ENCODE assay signal across 9 cellular contexts in the genomic region with DNA sequence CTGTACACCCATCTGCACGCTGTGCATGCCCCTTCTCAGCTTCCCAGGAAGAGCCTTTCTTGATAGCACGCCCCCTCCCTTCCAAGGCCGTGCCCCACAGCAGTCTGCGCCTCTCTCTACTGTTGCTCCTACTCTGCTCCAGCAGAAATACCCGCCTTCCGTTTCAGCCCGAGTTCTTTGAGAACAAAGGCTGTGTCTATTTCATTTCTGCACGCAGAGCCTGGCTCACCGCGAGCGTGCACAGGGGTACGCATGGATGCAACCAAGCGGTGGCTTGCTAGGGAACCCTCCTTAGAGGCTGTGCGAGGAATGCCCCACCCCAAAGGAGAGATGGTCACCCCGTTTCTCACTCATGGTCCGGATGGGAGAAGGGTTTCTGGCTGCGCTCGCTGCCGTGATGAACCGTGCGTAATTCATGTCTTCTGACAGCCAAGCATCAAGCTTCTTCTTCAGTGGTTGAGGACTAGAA. TPM values are rescaled to one million over a fixed set of nuclear protein-coding genes. Genes with fewer than 3 reads are reported as not detected.
DNase-seq lines count a peak whose midpoint lies in the region; ATAC-seq and TF ChIP-seq lines count a peak whose summit lies in the region.
"Had no signal": no experiment of that assay in that cellular context is flagged by ENCODE, and none has a peak within 500 bp of the region (broad histone marks: within the 10 kb centered on the region; RNA-seq: fewer than 3 reads in every experiment).

No MANE protein-coding gene starts in this region.

- H3K4me3 ChIP-seq in LNCaP clone FGC (ENCODE audit: low read depth, low read length) = peak overlapping the region; percentile 82
- peak overlapping the region; percentile 63 to 67 for H3K4me3 ChIP-seq in gastroesophageal sphincter
- H3K4me3 ChIP-seq in neuronal stem cell (ENCODE audit: low read length in 2 of 2) = peak overlapping the region; percentile 62 to 76

- intact Hi-C loops in Right ventricle myocardium superior (cut with DNase I) = no loop called here
- intact Hi-C loops in Right ventricle myocardium inferior (cut with DNase I) = no loop called here
- intact Hi-C loops in activated B cell treated with CpG ODN at 0.5 μM for 24 hours (cut with micrococcal nuclease) = no loop called here

- WGBS in gastroesophageal sphincter (ENCODE audit: low coverage in 1 of 2), 2 donors = 0% methylated on average over 2 to 4 of the region's 21 CpGs
- no CpG with 5 or more reads among the region's 21 CpGs for WGBS in neuronal stem cell (ENCODE audit: extremely low coverage in 2 of 2, insufficient read length in 2 of 2, insufficient replicate concordance in 1 of 2), 2 donors

- H2BK5ac ChIP-seq in neuronal stem cell (ENCODE audit: low read length) = no peak overlapping the region

- no peak overlapping the region for H2BK120ac ChIP-seq in neuronal stem cell (ENCODE audit: low read depth, low read length)

- TF ChIP-seq CTCF in LNCaP clone FGC (IDR thresholded peaks at IDR 0.05; ENCODE audit: control insufficient read depth, extremely low read depth, insufficient read depth) (no peak), activated B cell treated with CpG ODN at 0.5 μM for 24 hours (IDR thresholded peaks at IDR 0.05) (no peak), gastroesophageal sphincter (IDR thresholded peaks at IDR 0.05) (no peak)

- peak overlapping the region; percentile 96 for H3K9ac ChIP-seq in neuronal stem cell (ENCODE audit: low read depth, low read length, poor library complexity)

- no peak overlapping the region for H2BK12ac ChIP-seq in neuronal stem cell (ENCODE audit: low read length)

- peak overlapping the region; percentile 19 for H3K4me3 Mint-ChIP-seq in activated B cell treated with CpG ODN at 0.5 μM for 24 hours

- DNase-seq in Right ventricle myocardium superior (no peak), Right ventricle myocardium inferior (ENCODE audit: missing footprints) (no peak), LNCaP clone FGC (ENCODE audit: low read depth) (no peak), activated B cell treated with CpG ODN at 0.5 μM for 24 hours (no peak), neuronal stem cell (ENCODE audit: low spot score) (peak; percentile 29)

- peak overlapping the region; percentile 72 for H2BK15ac ChIP-seq in neuronal stem cell (ENCODE audit: low read length)

- peak overlapping the region; percentile 86 for H3K4me2 ChIP-seq in neuronal stem cell (ENCODE audit: insufficient read depth, low read length, poor library complexity, severe bottlenecking)

- H3K4me1 Mint-ChIP-seq in activated B cell treated with CpG ODN at 0.5 μM for 24 hours = peaks cover 9% of the 10 kb centered on the region

- H3K27me3 Mint-ChIP-seq in activated B cell treated with CpG ODN at 0.5 μM for 24 hours = peaks cover 41% of the 10 kb centered on the region

- H3K18ac ChIP-seq in neuronal stem cell (ENCODE audit: low read length) = peak overlapping the region; percentile 97

- H2AFZ ChIP-seq in neuronal stem cell (ENCODE audit: low read length) = peak overlapping the region; percentile 85

- H3K36me3 ChIP-seq in gastroesophageal sphincter (peaks cover 0 to 26% of the 10 kb centered on the region in 2 donors), neuronal stem cell (replicated peaks in 1 of 2; ENCODE audit: control insufficient read depth in 2 of 2, insufficient read depth in 2 of 2, low read length in 2 of 2) (peaks cover 5 to 44% of the 10 kb centered on the region in 2 donors)

- H3K23ac ChIP-seq in neuronal stem cell (ENCODE audit: low read depth, low read length, poor library complexity) = peak overlapping the region; percentile 40

- CTCF ChIA-PET in activated B cell treated with CpG ODN at 0.5 μM for 24 hours (lab: Charles Lee) = no interaction called here

- peak overlapping the region; percentile 2 for H2AK5ac ChIP-seq in neuronal stem cell (ENCODE audit: low read depth, low read length)

- no peaks in the 10 kb centered on the region for H3K9me3 ChIP-seq in gastroesophageal sphincter
- H3K9me3 ChIP-seq in neuronal stem cell (replicated peaks in 1 of 2; ENCODE audit: control insufficient read depth in 2 of 2, insufficient read depth in 1 of 2, low read depth in 1 of 2, low read length in 2 of 2) = peaks cover 0 to 6% of the 10 kb centered on the region in 2 donors

- H4K91ac ChIP-seq in neuronal stem cell (ENCODE audit: low read depth, low read length, poor library complexity) = no peak overlapping the region

- POLR2A ChIA-PET in activated B cell treated with CpG ODN at 0.5 μM for 24 hours (lab: Charles Lee) = no interaction called here

- H3K4me1 ChIP-seq in gastroesophageal sphincter = peaks cover 0 to 19% (median 8%) of the 10 kb centered on the region in 3 donors
- peaks cover 7% of the 10 kb centered on the region in 2 donors for H3K4me1 ChIP-seq in neuronal stem cell (ENCODE audit: control insufficient read depth in 2 of 2, insufficient read depth in 1 of 2, low read depth in 1 of 2, low read length in 2 of 2)

- H3K4ac ChIP-seq in neuronal stem cell (ENCODE audit: low read length) = no peak overlapping the region

- TF ChIP-seq EP300 in gastroesophageal sphincter (IDR thresholded peaks at IDR 0.05) = no peak

- no peaks in the 10 kb centered on the region for H3K79me1 ChIP-seq in neuronal stem cell (ENCODE audit: low read depth, low read length)

- H3K9me3 Mint-ChIP-seq in activated B cell treated with CpG ODN at 0.5 μM for 24 hours = peaks cover 2% of the 10 kb centered on the region

- no peak overlapping the region for H4K8ac ChIP-seq in neuronal stem cell (ENCODE audit: low read depth, low read length)

- peak; percentile 43 for ATAC-seq in Right ventricle myocardium superior (ENCODE audit: poor library complexity)
- no peak for ATAC-seq in Right ventricle myocardium inferior
- no peak for ATAC-seq in activated B cell treated with CpG ODN at 0.5 μM for 24 hours (ENCODE audit: low read depth)
- peak; percentile 19 for ATAC-seq in gastroesophageal sphincter
- ATAC-seq in HG03097 (IDR thresholded peaks at IDR 0.05; ENCODE audit: low FRiP score, unreplicated experiment) = no peak
- ATAC-seq in GM21515 (IDR thresholded peaks at IDR 0.05; ENCODE audit: unreplicated experiment) = no peak

- H3K27me3 ChIP-seq in gastroesophageal sphincter = no peaks in the 10 kb centered on the region
- peaks cover 0 to 4% (median 1%) of the 10 kb centered on the region in 3 experiments for H3K27me3 ChIP-seq in neuronal stem cell (ENCODE audit: control insufficient read depth in 3 of 3, insufficient read depth in 3 of 3, low read depth in 1 of 3, low read length in 3 of 3)

- no peaks in the 10 kb centered on the region for H3K36me3 Mint-ChIP-seq in activated B cell treated with CpG ODN at 0.5 μM for 24 hours (ENCODE audit: low read depth)

- no peak for TF ChIP-seq POLR2A in gastroesophageal sphincter (IDR thresholded peaks at IDR 0.05)

- no peak overlapping the region for H3K14ac ChIP-seq in neuronal stem cell (ENCODE audit: low read length)

- H3K27ac Mint-ChIP-seq in activated B cell treated with CpG ODN at 0.5 μM for 24 hours = no peak overlapping the region

- H3K27ac ChIP-seq in gastroesophageal sphincter (peak overlapping the region in 3 of 4 donors; percentile 76 to 81 (median 76)), neuronal stem cell (replicated peaks; ENCODE audit: low read length) (peak overlapping the region; percentile 80)

RNA-seq across cellular contexts. Expression of gene AADAT, which starts 0.4 kb away (rescaled TPM):
- total RNA-seq in Right ventricle myocardium superior (1.6 TPM), Right ventricle myocardium inferior (1.4 TPM), activated B cell treated with CpG ODN at 0.5 μM for 24 hours (not detected in 2 replicates), gastroesophageal sphincter (1 to 10 TPM; 1.5 to 8.7 (median 5.2) TPM)
- 16.2 TPM for polyA plus RNA-seq in neuronal stem cell (2013, experiment 1 of 2)
- polyA plus RNA-seq in neuronal stem cell (2013, experiment 2 of 2) = 17.7 TPM
- total RNA-seq: mononuclear cell had no signal

Comparison
In these comparisons a context has a peak if more than half of its experiments do, and no peak if none do; other contexts are left out.
1. ATAC-seq: peak in Right ventricle myocardium superior (single experiment) and gastroesophageal sphincter (single experiment); none in Right ventricle myocardium inferior (single experiment), activated B cell treated with CpG ODN at 0.5 μM for 24 hours (single experiment), HG03097 (single experiment) and GM21515 (single experiment).
2. Peak in every context shown above with its lines, with median percentiles within 50 percentile points of each other: H3K4me3 ChIP-seq.